ENCODE assay signal across 8 cellular contexts in genomic region chr19:4472174-4472974, GRCh38. TPM values are rescaled to one million over a fixed set of nuclear protein-coding genes. Genes with fewer than 3 reads are reported as not detected.
A peak's percentile ranks its signal among the peaks of the same experiment; 100 is the strongest.
DNase-seq lines count a peak whose midpoint lies in the region; ATAC-seq, FAIRE-seq and TF ChIP-seq lines count a peak whose summit lies in the region.

Gene HDGFL2, plus strand, starts transcription at chr19:4472297. Its CDS starts 54 bp downstream, at chr19:4472351.

- peaks cover 20% of the 10 kb centered on the region in 2 donors for H3K4me1 ChIP-seq in thyroid gland

- peaks cover 10% of the 10 kb centered on the region for H3K36me3 ChIP-seq in bronchial epithelial cell (ENCODE audit: control insufficient read depth, insufficient read depth, low read length)
- peaks cover 5 to 12% of the 10 kb centered on the region in 2 donors for H3K36me3 ChIP-seq in thyroid gland

- no peak for TF ChIP-seq POLR2A in lower leg skin (IDR thresholded peaks at IDR 0.05)
- no peak for TF ChIP-seq POLR2A in thyroid gland (IDR thresholded peaks at IDR 0.05)

- TF ChIP-seq CTCF in LNCaP clone FGC (IDR thresholded peaks at IDR 0.05; ENCODE audit: control insufficient read depth, extremely low read depth, insufficient read depth) (no peak), bronchial epithelial cell (IDR thresholded peaks at IDR 0.05; ENCODE audit: insufficient read depth, low read length, severe bottlenecking) (no peak), lower leg skin (IDR thresholded peaks at IDR 0.05) (no peak), thyroid gland (IDR thresholded peaks at IDR 0.05) (no peak)

- H3K9me3 ChIP-seq in thyroid gland, result no peaks in the 10 kb centered on the region

- intact Hi-C loops in lower leg skin (cut with DNase I; ENCODE audit: low total_unique reads) (no loop called here), thyroid gland (cut with DNase I) (loop anchor here (2.0 kb wide), 1 partner anchor 14 kb away; no protein-coding TSS in a partner anchor)

- H3K27me3 ChIP-seq in bronchial epithelial cell (ENCODE audit: control insufficient read depth, insufficient read depth, low read length) (no peaks in the 10 kb centered on the region), thyroid gland (no peaks in the 10 kb centered on the region)

- peak within 1 kb of the TSS; percentile 53 to 63 (median 60) for H3K27ac ChIP-seq in thyroid gland

- WGBS in lower leg skin, 2 donors, result 1% methylated on average over 33 to 34 of the region's 71 CpGs
- WGBS in thyroid gland, 2 donors, result 1 to 14% methylated on average over 2 to 29 of the region's 71 CpGs

- ATAC-seq in GM18502 (IDR thresholded peaks at IDR 0.05; ENCODE audit: poor library complexity, unreplicated experiment) (peak; percentile 4), GM21447 (IDR thresholded peaks at IDR 0.05; ENCODE audit: unreplicated experiment) (no peak)

- FAIRE-seq in bronchial epithelial cell (lab: Jason Lieb, UNC), result no peak

- peak within 1 kb of the TSS; percentile 98 for H3K4me3 ChIP-seq in LNCaP clone FGC (ENCODE audit: low read depth, low read length)
- H3K4me3 ChIP-seq in bronchial epithelial cell (ENCODE audit: low read depth, low read length), result peak within 1 kb of the TSS; percentile 78
- H3K4me3 ChIP-seq in lower leg skin (ENCODE audit: low read depth, poor library complexity, severe bottlenecking), result peak within 1 kb of the TSS; percentile 45
- peak within 1 kb of the TSS; percentile 79 to 97 (median 83) for H3K4me3 ChIP-seq in thyroid gland (replicated peaks in 1 of 3)

- DNase-seq in LNCaP clone FGC (ENCODE audit: low read depth) (no peak), bronchial epithelial cell (ENCODE audit: low read depth) (no peak), lower leg skin (ENCODE audit: low spot score in 2 of 2) (no peak), thyroid gland (no peak), NCI-H1930 (lab: John Stamatoyannopoulos, UW) (no peak)
- no peak for DNase-seq in stimulated activated CD4-positive, alpha-beta T cell treated with anti-CD3 and anti-CD28 coated beads, Interleukin-4, amount 100 ng/mL, for 24 hours

RNA-seq across cellular contexts. Expression of gene HDGFL2, which starts in this region (rescaled TPM):
- 35.0 and 45.7 TPM in 2 replicates for total RNA-seq in bronchial epithelial cell
- total RNA-seq in lower leg skin, result 10 to 100 TPM; 20.9 to 36.4 (median 30.1) TPM
- 10 to 100 TPM; 26.5 to 42.3 (median 28.4) TPM for total RNA-seq in thyroid gland

Comparison
In these comparisons a context has a peak if more than half of its experiments do, and no peak if none do; other contexts are left out.
1. H3K4me3 ChIP-seq: peak in every context shown above with its lines; median percentile 98 in LNCaP clone FGC; 83 in thyroid gland; 78 in bronchial epithelial cell; 45 in lower leg skin.